8 cellular contexts compared by ENCODE assay signal in genomic region chr12:116818341-116818856, GRCh38.
A peak's percentile ranks its signal among the peaks of the same experiment; 100 is the strongest.
DNase-seq lines count a peak whose midpoint lies in the region; ATAC-seq and TF ChIP-seq lines count a peak whose summit lies in the region.

No MANE protein-coding gene starts in this region.

- TF ChIP-seq EP300 in stomach (IDR thresholded peaks at IDR 0.05): no peak

- H3K27me3 ChIP-seq in RWPE2 (ENCODE audit: insufficient read depth, poor library complexity, severe bottlenecking) (no peaks in the 10 kb centered on the region), stomach (no peaks in the 10 kb centered on the region)

- ATAC-seq in GM21526 (IDR thresholded peaks at IDR 0.05; ENCODE audit: low FRiP score, unreplicated experiment) (peak; percentile 11), RWPE2 (ENCODE audit: low read depth) (no peak), left colon (peak; percentile 21)

- intact Hi-C loops in left colon (cut with DNase I, micrococcal nuclease): no loop called here
- intact Hi-C loops in stomach (cut with DNase I; ENCODE audit: low total_unique reads): no loop called here

- no peak for DNase-seq in RWPE2 (ENCODE audit: low spot score)
- DNase-seq in central memory CD4-positive, alpha-beta T cell: peak; percentile 9
- peak in 1 of 2 donors; percentile 44 for DNase-seq in left colon
- peak; percentile 31 for DNase-seq in stomach
- no peak for DNase-seq in NK-92 (lab: John Stamatoyannopoulos, UW; ENCODE audit: unreplicated experiment)
- DNase-seq in NCI-H187 treated with DMSO at 0.1 percent for 48 hours (lab: John Stamatoyannopoulos, UW): no peak

- peaks cover 9% of the 10 kb centered on the region for H3K4me1 ChIP-seq in RWPE2 (ENCODE audit: insufficient read depth, poor library complexity, severe bottlenecking)
- H3K4me1 ChIP-seq in stomach: peaks cover 10 to 14% (median 12%) of the 10 kb centered on the region in 4 donors

- H3K9me3 ChIP-seq in RWPE2 (ENCODE audit: severe bottlenecking): no peaks in the 10 kb centered on the region
- H3K9me3 ChIP-seq in stomach: no peaks in the 10 kb centered on the region

- 32 to 39% (median 35%) methylated on average over 11 of the region's 11 CpGs for WGBS in stomach, 5 donors

- TF ChIP-seq CTCF in C4-2B (conservative IDR thresholded peaks at IDR 0.05) (no peak), RWPE2 (IDR thresholded peaks at IDR 0.05; ENCODE audit: poor library complexity, severe bottlenecking) (no peak), stomach (IDR thresholded peaks at IDR 0.05) (no peak)

- peak overlapping the region; percentile 80 for H3K4me3 ChIP-seq in RWPE2 (ENCODE audit: severe bottlenecking)
- H3K4me3 ChIP-seq in stomach: peak overlapping the region; percentile 52 to 73 (median 61)

- H3K36me3 ChIP-seq in RWPE2 (ENCODE audit: low read depth): no peaks in the 10 kb centered on the region
- no peaks in the 10 kb centered on the region for H3K36me3 ChIP-seq in stomach

- no peak for TF ChIP-seq POLR2A in stomach (IDR thresholded peaks at IDR 0.05)

- H3K27ac ChIP-seq in C4-2B (peak overlapping the region; percentile 90), RWPE2 (ENCODE audit: poor library complexity, severe bottlenecking) (peak overlapping the region; percentile 56), stomach (peak overlapping the region; percentile 15 to 96 (median 92))

Comparison
In these comparisons a context has a peak if more than half of its experiments do, and no peak if none do; other contexts are left out.
1. DNase-seq: peak in central memory CD4-positive, alpha-beta T cell (single experiment) and stomach (single experiment); none in RWPE2 (single experiment), NK-92 (single experiment) and NCI-H187 treated with DMSO at 0.1 percent for 48 hours (single experiment).
2. Peak in every context shown above with its lines, with median percentiles within 50 percentile points of each other: H3K27ac ChIP-seq.